15 cellular contexts compared by ENCODE assay signal in genomic region chr1:6396998-6397397, GRCh38. TPM values are rescaled to one million over a fixed set of nuclear protein-coding genes. Genes with fewer than 3 reads are reported as not detected.
DNase-seq lines count a peak whose midpoint lies in the region; ATAC-seq and TF ChIP-seq lines count a peak whose summit lies in the region.
"Had no signal": no experiment of that assay in that cellular context is flagged by ENCODE, and none has a peak within 500 bp of the region (broad histone marks: within the 10 kb centered on the region; RNA-seq: fewer than 3 reads in every experiment).

No MANE protein-coding gene starts in this region.

- H3K9me3 Mint-ChIP-seq in mesothelial cell of epicardium = no peaks in the 10 kb centered on the region
- H3K9me3 Mint-ChIP-seq: dendritic cell treated with granulocyte-macrophage colony-stimulating factor and Interleukin-4, amounts not matched to agents 40 ng/mL and 50 ng/mL, for 4 days had no signal

- H3K36me3 ChIP-seq in RWPE2 (ENCODE audit: low read depth) (no peaks in the 10 kb centered on the region), hepatocyte (replicated peaks; ENCODE audit: insufficient read depth, low read depth) (no peaks in the 10 kb centered on the region)
- H3K36me3 ChIP-seq: gastrocnemius medialis, stomach had no signal

- H3K27me3 Mint-ChIP-seq in mesothelial cell of epicardium (ENCODE audit: low read depth) = peaks cover 14% of the 10 kb centered on the region

- H3K27me3 ChIP-seq in RWPE2 (ENCODE audit: insufficient read depth, poor library complexity, severe bottlenecking) = no peaks in the 10 kb centered on the region
- H3K27me3 ChIP-seq in hepatocyte = no peaks in the 10 kb centered on the region
- H3K27me3 ChIP-seq: gastrocnemius medialis had no signal

- H3K4me1 Mint-ChIP-seq in mesothelial cell of epicardium = peaks cover 12% of the 10 kb centered on the region

- POLR2A ChIA-PET in GM10248 (lab: Yijun Ruan, JAX) = no interaction called here

- CTCF ChIA-PET in GM10248 (lab: Yijun Ruan, JAX) = interaction anchor here (1.4 to 2.6 kb wide), 2 partner anchors 34 to 49 kb away, joined by 6 read pairs; no protein-coding TSS in a partner anchor

- no peaks in the 10 kb centered on the region for H3K36me3 Mint-ChIP-seq in mesothelial cell of epicardium
- H3K36me3 Mint-ChIP-seq: CD14-positive monocyte had no signal

- H3K9me2 ChIP-seq in hepatocyte (replicated peaks; ENCODE audit: insufficient read depth) = no peaks in the 10 kb centered on the region

- H3K4me3 ChIP-seq in RWPE2 (ENCODE audit: severe bottlenecking) (no peak overlapping the region), fibroblast of mammary gland (ENCODE audit: control insufficient read depth, low read depth, low read length) (no peak overlapping the region), hepatocyte (no peak overlapping the region)
- H3K4me3 ChIP-seq: gastrocnemius medialis, mucosa of descending colon, stomach had no signal

- no peak overlapping the region for H3K4me3 Mint-ChIP-seq in mesothelial cell of epicardium
- H3K4me3 Mint-ChIP-seq: CD14-positive monocyte; dendritic cell treated with granulocyte-macrophage colony-stimulating factor and Interleukin-4, amounts not matched to agents 40 ng/mL and 50 ng/mL, for 4 days had no signal

- H3K9me3 ChIP-seq in RWPE2 (ENCODE audit: severe bottlenecking) (no peaks in the 10 kb centered on the region), hepatocyte (ENCODE audit: low read depth) (no peaks in the 10 kb centered on the region)
- H3K9me3 ChIP-seq: gastrocnemius medialis, mucosa of descending colon, stomach had no signal

- DNase-seq in 8988T (peak; percentile 30), GM10248 (ENCODE audit: extremely low spot score) (no peak), RWPE2 (ENCODE audit: low spot score) (no peak), fibroblast of mammary gland (ENCODE audit: low read depth) (no peak), NCI-H187 (lab: John Stamatoyannopoulos, UW) (no peak), mesothelial cell of epicardium (ENCODE audit: low spot score in 2 of 2, unreplicated experiment in 2 of 2) (no peak), hepatocyte (ENCODE audit: low spot score) (no peak), hippocampal formation (lab: John Stamatoyannopoulos, UW) (no peak)
- DNase-seq: gastrocnemius medialis; retina; stimulated activated CD4-positive, alpha-beta T cell treated with anti-CD3 and anti-CD28 coated beads, Interleukin-4, amount 100 ng/mL, for 24 hours; stomach had no signal

- peaks cover 3% of the 10 kb centered on the region for H3K4me1 ChIP-seq in RWPE2 (ENCODE audit: insufficient read depth, poor library complexity, severe bottlenecking)
- peaks cover 5% of the 10 kb centered on the region for H3K4me1 ChIP-seq in hepatocyte (ENCODE audit: insufficient read depth)

- no peaks in the 10 kb centered on the region for H4K20me1 ChIP-seq in hepatocyte (ENCODE audit: insufficient read depth, poor library complexity, severe bottlenecking)

- peaks cover 5% of the 10 kb centered on the region for H3K79me2 ChIP-seq in hepatocyte

- H3K27ac ChIP-seq in RWPE2 (ENCODE audit: poor library complexity, severe bottlenecking) (no peak overlapping the region), hepatocyte (no peak overlapping the region)
- H3K27ac ChIP-seq: gastrocnemius medialis, stomach had no signal

- H2AFZ ChIP-seq in hepatocyte = no peak overlapping the region

- no peak for ATAC-seq in RWPE2 (ENCODE audit: low read depth)
- ATAC-seq: gastrocnemius medialis, mucosa of descending colon had no signal

- no peak overlapping the region for H3K27ac Mint-ChIP-seq in mesothelial cell of epicardium
- H3K27ac Mint-ChIP-seq: CD14-positive monocyte had no signal

- H3K4me2 ChIP-seq in hepatocyte = no peak overlapping the region

- TF ChIP-seq CTCF in GM10248 (IDR thresholded peaks at IDR 0.05; ENCODE audit: control extremely low read depth, extremely low read depth, low read depth, missing control alignments) = peak; percentile 35
- TF ChIP-seq CTCF in RWPE2 (IDR thresholded peaks at IDR 0.05; ENCODE audit: poor library complexity, severe bottlenecking) = peak; percentile 56
- TF ChIP-seq CTCF in fibroblast of mammary gland (conservative IDR thresholded peaks at IDR 0.05; ENCODE audit: control insufficient read depth, insufficient read depth, low read depth, low read length) = peak; percentile 8
- no peak for TF ChIP-seq CTCF in mesothelial cell of epicardium (IDR thresholded peaks at IDR 0.05; ENCODE audit: unreplicated experiment)
- TF ChIP-seq CTCF in hepatocyte (IDR thresholded peaks at IDR 0.05; ENCODE audit: poor library complexity) = no peak

RNA-seq across cellular contexts. Expression of gene ACOT7, which starts 3.4 kb away (rescaled TPM):
- total RNA-seq in mesothelial cell of epicardium = 17.4 to 21.3 TPM (median 20.3 TPM) in 3 replicates
- total RNA-seq in hepatocyte = 20.3 and 25.8 TPM in 2 replicates
- polyA plus RNA-seq in hepatocyte = 38.1 and 39.9 TPM in 2 replicates

RNA-seq across cellular contexts. Expression of gene HES2, which starts 22.7 kb away (rescaled TPM):
- total RNA-seq in mesothelial cell of epicardium (0.90 to 1.1 TPM (median 0.98 TPM) in 3 replicates), hepatocyte (0.27 and 0.44 TPM in 2 replicates)
- polyA plus RNA-seq in hepatocyte = 0.36 and 1.2 TPM in 2 replicates
- polyA plus RNA-seq: CD14-positive monocyte had no signal

RNA-seq across cellular contexts. Expression of gene ESPN, which starts 27.6 kb away (rescaled TPM):
- total RNA-seq in mesothelial cell of epicardium (1.2 to 1.6 TPM (median 1.4 TPM) in 3 replicates), hepatocyte (21.4 and 31.1 TPM in 2 replicates)
- 48.4 and 65.7 TPM in 2 replicates for polyA plus RNA-seq in hepatocyte
- polyA plus RNA-seq: CD14-positive monocyte had no signal

Comparison
In these comparisons a context has a peak if more than half of its experiments do, and no peak if none do; other contexts are left out.
1. CTCF ChIP-seq: peak in GM10248 (single experiment), RWPE2 (single experiment) and fibroblast of mammary gland (single experiment); none in mesothelial cell of epicardium (single experiment) and hepatocyte (single experiment).